1 cellular context compared by ENCODE assay signal in genomic region chr13:110285991-110286923, GRCh38.
TF ChIP-seq lines count a peak whose summit lies in the region.

No MANE protein-coding gene starts in this region.

TF ChIP-seq in IMR-90, 13 proteins besides CTCF, POLR2A, EP300 and RAD21:
- TF ChIP-seq SMC3 (IDR thresholded peaks at IDR 0.05; ENCODE audit: low read depth, low read length) = no peak
- no peak for TF ChIP-seq BHLHE40 (IDR thresholded peaks at IDR 0.05; ENCODE audit: low read depth, low read length)
- TF ChIP-seq RCOR1 (IDR thresholded peaks at IDR 0.05; ENCODE audit: insufficient replicate concordance, low read length) = no peak
- no peak for TF ChIP-seq MAZ (IDR thresholded peaks at IDR 0.05; ENCODE audit: borderline replicate concordance, low read depth, low read length)
- no peak for TF ChIP-seq FOS (IDR thresholded peaks at IDR 0.05; ENCODE audit: low read depth, low read length)
- no peak for TF ChIP-seq MAFK (IDR thresholded peaks at IDR 0.05; ENCODE audit: low read depth, low read length)
- TF ChIP-seq USF2 (IDR thresholded peaks at IDR 0.05; ENCODE audit: low read depth, low read length) = no peak
- TF ChIP-seq CEBPB (IDR thresholded peaks at IDR 0.05; ENCODE audit: low read depth, low read length) = no peak
- TF ChIP-seq RFX5 (IDR thresholded peaks at IDR 0.05; ENCODE audit: low read depth, low read length) = no peak
- TF ChIP-seq MXI1 (IDR thresholded peaks at IDR 0.05; ENCODE audit: borderline replicate concordance, low read depth, low read length) = no peak
- no peak for TF ChIP-seq ELK1 (IDR thresholded peaks at IDR 0.05; ENCODE audit: borderline replicate concordance, low read depth, low read length)
- no peak for TF ChIP-seq NFE2L2 (IDR thresholded peaks at IDR 0.05; ENCODE audit: low read depth, low read length)
- no peak for TF ChIP-seq CHD1 (IDR thresholded peaks at IDR 0.05; ENCODE audit: low read depth, low read length)
